In the genomic region with DNA sequence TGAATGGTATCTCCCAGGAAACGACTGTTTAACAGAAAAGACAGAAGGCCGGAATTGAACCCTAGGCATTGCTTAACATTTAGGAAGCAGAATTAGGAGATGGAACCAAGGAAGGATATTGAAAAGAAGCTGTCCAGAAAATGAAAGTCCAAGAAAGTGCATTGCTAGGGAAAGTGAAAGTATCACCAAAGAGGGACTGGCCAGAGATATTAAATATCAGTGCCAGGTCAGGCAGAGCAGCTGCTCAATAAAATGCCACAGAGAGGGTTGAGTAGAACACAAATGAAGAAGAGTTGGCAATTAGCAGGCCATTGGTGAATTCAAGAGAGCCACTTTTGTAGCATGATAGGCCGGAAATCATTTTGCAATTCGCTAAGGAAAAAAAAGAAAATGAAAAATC, we compare ENCODE assay signal across 23 cellular contexts.
"Had no signal": no experiment of that assay in that cellular context is flagged by ENCODE, and none has a peak within 500 bp of the region (broad histone marks: within the 10 kb centered on the region; RNA-seq: fewer than 3 reads in every experiment).

No MANE protein-coding gene starts in this region.

- H3K9me3 Mint-ChIP-seq: activated B cell treated with CpG ODN at 0.5 μM for 24 hours; activated CD4-positive, alpha-beta memory T cell treated with anti-CD3 and anti-CD28 coated beads for 36 hours; activated CD4-positive, alpha-beta T cell treated with anti-CD3 and anti-CD28 coated beads, Interleukin-2, amount 10 ng/mL, durations not matched to agents 7 days and 5 days; activated T-cell treated with anti-CD3 and anti-CD28 coated beads, Interleukin-2, amount 50 U/mL, for 4 hours; brain; central memory CD8-positive, alpha-beta T cell had no signal

- H3K4me1 Mint-ChIP-seq: activated CD4-positive, alpha-beta T cell treated with anti-CD3 and anti-CD28 coated beads, Interleukin-2, amount 10 ng/mL, durations not matched to agents 7 days and 5 days; brain; central memory CD8-positive, alpha-beta T cell; T-helper 17 cell had no signal

- ATAC-seq: activated T-cell treated with anti-CD3 and anti-CD28 coated beads, Interleukin-2, amount 50 U/mL, for 4 hours; PC-3; T-helper 17 cell had no signal

- DNase-seq: activated B cell treated with CpG ODN at 0.5 μM for 24 hours; activated CD4-positive, alpha-beta memory T cell treated with anti-CD3 and anti-CD28 coated beads for 36 hours; activated CD4-positive, alpha-beta T cell treated with anti-CD3 and anti-CD28 coated beads, Interleukin-2, amount 10 ng/mL, durations not matched to agents 7 days and 5 days; activated CD8-positive, alpha-beta memory T cell treated with anti-CD3 and anti-CD28 coated beads for 24 hours; activated effector memory CD4-positive, alpha-beta T cell treated with anti-CD3 and anti-CD28 coated beads, Interleukin-2, amount 50 U/mL, for 16 hours; activated naive CD4-positive, alpha-beta T cell treated with Interleukin-2 at 50 U/mL for 16 hours; activated T-cell treated with anti-CD3 and anti-CD28 coated beads, Interleukin-2, amount 50 U/mL, for 4 hours; amygdala; Karpas-422; MV-4-11; NCI-H1092 treated with DMSO at 0.1 percent for 48 hours; NCI-H1436; NCI-H1694 treated with DMSO at 0.1 percent for 48 hours; NCI-H2029 treated with DMSO at 0.1 percent for 48 hours; NCI-H510A treated with DMSO at 0.1 percent for 48 hours; NCI-H69; PC-3; SIG-M5; T-helper 17 cell; T-helper 9 cell had no signal

- H3K4me3 Mint-ChIP-seq: activated B cell treated with CpG ODN at 0.5 μM for 24 hours; activated CD4-positive, alpha-beta memory T cell treated with anti-CD3 and anti-CD28 coated beads for 36 hours; activated CD4-positive, alpha-beta T cell treated with anti-CD3 and anti-CD28 coated beads, Interleukin-2, amount 10 ng/mL, durations not matched to agents 7 days and 5 days; activated naive CD8-positive, alpha-beta T cell; activated T-cell treated with anti-CD3 and anti-CD28 coated beads, Interleukin-2, amount 50 U/mL, for 4 hours; brain; central memory CD8-positive, alpha-beta T cell; T-helper 17 cell had no signal

- H3K36me3 Mint-ChIP-seq: activated CD4-positive, alpha-beta memory T cell treated with anti-CD3 and anti-CD28 coated beads for 36 hours; activated naive CD8-positive, alpha-beta T cell; brain had no signal

- H3K27ac Mint-ChIP-seq: activated B cell treated with CpG ODN at 0.5 μM for 24 hours; activated CD4-positive, alpha-beta memory T cell treated with anti-CD3 and anti-CD28 coated beads for 36 hours; activated CD4-positive, alpha-beta T cell treated with anti-CD3 and anti-CD28 coated beads, Interleukin-2, amount 10 ng/mL, durations not matched to agents 7 days and 5 days; activated naive CD8-positive, alpha-beta T cell; brain; T-helper 17 cell had no signal

- H3K27me3 Mint-ChIP-seq: brain had no signal
